21 cellular contexts compared by ENCODE assay signal in genomic region chr17:17060001-17060929, GRCh38. TPM values are rescaled to one million over a fixed set of nuclear protein-coding genes. Genes with fewer than 3 reads are reported as not detected.
A peak's percentile ranks its signal among the peaks of the same experiment; 100 is the strongest.
DNase-seq lines count a peak whose midpoint lies in the region; ATAC-seq, FAIRE-seq and TF ChIP-seq lines count a peak whose summit lies in the region.
"Had no signal": no experiment of that assay in that cellular context is flagged by ENCODE, and none has a peak within 500 bp of the region (broad histone marks: within the 10 kb centered on the region; RNA-seq: fewer than 3 reads in every experiment).

No MANE protein-coding gene starts in this region.

- H3K36me3 ChIP-seq in heart right ventricle (peaks cover 0 to 39% (median 3%) of the 10 kb centered on the region in 9 donors), neuronal stem cell (replicated peaks in 1 of 2; ENCODE audit: control insufficient read depth in 2 of 2, insufficient read depth in 2 of 2, low read length in 2 of 2) (peaks cover 4 to 38% of the 10 kb centered on the region in 2 donors), upper lobe of right lung (peaks cover 11% of the 10 kb centered on the region)

- H2BK120ac ChIP-seq in neuronal stem cell (ENCODE audit: low read depth, low read length), result no peak overlapping the region

- peaks cover 21% of the 10 kb centered on the region for H3K79me1 ChIP-seq in neuronal stem cell (ENCODE audit: low read depth, low read length)

- H3K4me1 Mint-ChIP-seq in WTC11, result peaks cover 9% of the 10 kb centered on the region

- no peaks in the 10 kb centered on the region for H3K9me3 ChIP-seq in heart right ventricle
- no peaks in the 10 kb centered on the region for H3K9me3 ChIP-seq in neuronal stem cell (replicated peaks in 1 of 2; ENCODE audit: control insufficient read depth in 2 of 2, insufficient read depth in 1 of 2, low read depth in 1 of 2, low read length in 2 of 2)
- H3K9me3 ChIP-seq in upper lobe of right lung, result no peaks in the 10 kb centered on the region
- H3K9me3 ChIP-seq: esophagus squamous epithelium, left lung, stomach had no signal

- H2BK15ac ChIP-seq in neuronal stem cell (ENCODE audit: low read length), result no peak overlapping the region

- H3K4me3 Mint-ChIP-seq in WTC11, result no peak overlapping the region
- H3K4me3 Mint-ChIP-seq: activated CD4-positive, alpha-beta T cell treated with anti-CD3 and anti-CD28 coated beads, Interleukin-2, amount 10 ng/mL, durations not matched to agents 7 days and 5 days; CD4-positive, alpha-beta T cell; T-cell had no signal

- H3K27ac Mint-ChIP-seq in WTC11, result peak overlapping the region; percentile 8; the same call in 1 of the 2 replicates
- H3K27ac Mint-ChIP-seq: activated CD4-positive, alpha-beta T cell treated with anti-CD3 and anti-CD28 coated beads, Interleukin-2, amount 10 ng/mL, durations not matched to agents 7 days and 5 days had no signal

- no peak overlapping the region for H3K4ac ChIP-seq in neuronal stem cell (ENCODE audit: low read length)

- POLR2A ChIA-PET in WTC11 (lab: Charles Lee), result no interaction called here

- H4K91ac ChIP-seq in neuronal stem cell (ENCODE audit: low read depth, low read length, poor library complexity), result no peak overlapping the region

- H3K27me3 ChIP-seq in heart right ventricle (no peaks in the 10 kb centered on the region), neuronal stem cell (ENCODE audit: control insufficient read depth in 3 of 3, insufficient read depth in 3 of 3, low read depth in 1 of 3, low read length in 3 of 3) (no peaks in the 10 kb centered on the region), upper lobe of right lung (no peaks in the 10 kb centered on the region)
- H3K27me3 ChIP-seq: esophagus squamous epithelium, left lung, stomach had no signal

- no peak overlapping the region for H2BK12ac ChIP-seq in neuronal stem cell (ENCODE audit: low read length)

- H4K8ac ChIP-seq in neuronal stem cell (ENCODE audit: low read depth, low read length), result no peak overlapping the region

- H3K9me3 Mint-ChIP-seq in WTC11, result no peaks in the 10 kb centered on the region
- H3K9me3 Mint-ChIP-seq: activated CD4-positive, alpha-beta T cell treated with anti-CD3 and anti-CD28 coated beads, Interleukin-2, amount 10 ng/mL, durations not matched to agents 7 days and 5 days; CD4-positive, alpha-beta T cell; T-cell had no signal

- FAIRE-seq in D721Med (lab: Jason Lieb, UNC), result no peak

- H3K18ac ChIP-seq in neuronal stem cell (ENCODE audit: low read length), result no peak overlapping the region

- H3K4me1 ChIP-seq in heart right ventricle (peaks cover 52 to 100% (median 93%) of the 10 kb centered on the region in 9 donors), neuronal stem cell (ENCODE audit: control insufficient read depth in 2 of 2, insufficient read depth in 1 of 2, low read depth in 1 of 2, low read length in 2 of 2) (peaks cover 0 to 11% of the 10 kb centered on the region in 2 donors), upper lobe of right lung (peaks cover 54% of the 10 kb centered on the region)

- H3K36me3 Mint-ChIP-seq in WTC11, result 0 out of 2 replicates have a peak, but pooled peaks cover 3% of the 10 kb centered on the region

- H3K27me3 Mint-ChIP-seq in WTC11 (ENCODE audit: low read depth), result no peaks in the 10 kb centered on the region
- H3K27me3 Mint-ChIP-seq: activated CD4-positive, alpha-beta T cell treated with anti-CD3 and anti-CD28 coated beads, Interleukin-2, amount 10 ng/mL, durations not matched to agents 7 days and 5 days; CD4-positive, alpha-beta T cell; T-cell had no signal

- no peak overlapping the region for H3K23ac ChIP-seq in neuronal stem cell (ENCODE audit: low read depth, low read length, poor library complexity)

- no peak overlapping the region for H3K14ac ChIP-seq in neuronal stem cell (ENCODE audit: low read length)

- no peak overlapping the region for H3K4me2 ChIP-seq in neuronal stem cell (ENCODE audit: insufficient read depth, low read length, poor library complexity, severe bottlenecking)

- no peak overlapping the region for H2AFZ ChIP-seq in neuronal stem cell (ENCODE audit: low read length)

- CTCF ChIA-PET in WTC11 (lab: Charles Lee), result no interaction called here

- intact Hi-C loops in cardiac septum (cut with DNase I), result no loop called here
- intact Hi-C loops in heart right ventricle (cut with DNase I), result no loop called here
- intact Hi-C loops in upper lobe of right lung (cut with DNase I), result no loop called here

- ATAC-seq in heart right ventricle, result no peak
- no peak for ATAC-seq in WTC11
- ATAC-seq in upper lobe of right lung, result no peak
- ATAC-seq in GM21528 (IDR thresholded peaks at IDR 0.05; ENCODE audit: low FRiP score, unreplicated experiment), result no peak
- ATAC-seq: left lung, right cardiac atrium, T-cell had no signal

- WGBS in heart right ventricle, 2 donors, result 80 to 85% methylated on average over 10 of the region's 10 CpGs
- no CpG with 5 or more reads among the region's 10 CpGs for WGBS in neuronal stem cell (ENCODE audit: extremely low coverage in 2 of 2, insufficient read length in 2 of 2, insufficient replicate concordance in 1 of 2), 2 donors

- H3K27ac ChIP-seq in heart right ventricle (peak overlapping the region in 2 of 10 donors; percentile 12 to 51), neuronal stem cell (replicated peaks; ENCODE audit: low read length) (no peak overlapping the region), upper lobe of right lung (no peak overlapping the region)
- H3K27ac ChIP-seq: esophagus squamous epithelium, left lung, stomach had no signal

- no peak overlapping the region for H2AK5ac ChIP-seq in neuronal stem cell (ENCODE audit: low read depth, low read length)

- no peak overlapping the region for H3K4me3 ChIP-seq in heart right ventricle
- peak overlapping the region in 1 of 2 donors; percentile 56 for H3K4me3 ChIP-seq in neuronal stem cell (ENCODE audit: low read length in 2 of 2)
- no peak overlapping the region for H3K4me3 ChIP-seq in upper lobe of right lung
- H3K4me3 ChIP-seq: esophagus squamous epithelium, left lung, stomach had no signal

- H2BK5ac ChIP-seq in neuronal stem cell (ENCODE audit: low read length), result peak overlapping the region; percentile 72

- TF ChIP-seq CTCF in heart right ventricle (IDR thresholded peaks at IDR 0.05) (no peak), WTC11 (IDR thresholded peaks at IDR 0.05) (no peak), upper lobe of right lung (IDR thresholded peaks at IDR 0.05) (no peak), D721Med (IDR thresholded peaks at IDR 0.05; ENCODE audit: insufficient read depth, missing control alignments) (no peak)

- DNase-seq in cardiac septum (ENCODE audit: low spot score), result peak; percentile 38
- no peak for DNase-seq in heart right ventricle
- peak; percentile 6 for DNase-seq in WTC11 (ENCODE audit: low spot score)
- DNase-seq in neuronal stem cell (ENCODE audit: low spot score), result no peak
- DNase-seq in upper lobe of right lung, result peak; percentile 44
- DNase-seq in MV-4-11 (lab: John Stamatoyannopoulos, UW), result no peak
- DNase-seq in D721Med (ENCODE audit: insufficient read length, low spot score), result no peak
- DNase-seq: ACHN; activated CD4-positive, alpha-beta T cell treated with anti-CD3 and anti-CD28 coated beads, Interleukin-2, amount 10 ng/mL, durations not matched to agents 7 days and 5 days; activated gamma-delta T cell treated with Interleukin-2 at 50 U/mL for 16 hours; central memory CD4-positive, alpha-beta T cell; esophagus squamous epithelium; NCI-H2029; NCI-H446 treated with DMSO at 0.1 percent for 48 hours; nucleus accumbens; right cardiac atrium; stomach; T-cell had no signal

- no peak overlapping the region for H3K9ac ChIP-seq in neuronal stem cell (ENCODE audit: low read depth, low read length, poor library complexity)

TF ChIP-seq in WTC11, 78 proteins besides CTCF, POLR2A, EP300 and RAD21 (continues in another document):
- TF ChIP-seq, protein P1, sequence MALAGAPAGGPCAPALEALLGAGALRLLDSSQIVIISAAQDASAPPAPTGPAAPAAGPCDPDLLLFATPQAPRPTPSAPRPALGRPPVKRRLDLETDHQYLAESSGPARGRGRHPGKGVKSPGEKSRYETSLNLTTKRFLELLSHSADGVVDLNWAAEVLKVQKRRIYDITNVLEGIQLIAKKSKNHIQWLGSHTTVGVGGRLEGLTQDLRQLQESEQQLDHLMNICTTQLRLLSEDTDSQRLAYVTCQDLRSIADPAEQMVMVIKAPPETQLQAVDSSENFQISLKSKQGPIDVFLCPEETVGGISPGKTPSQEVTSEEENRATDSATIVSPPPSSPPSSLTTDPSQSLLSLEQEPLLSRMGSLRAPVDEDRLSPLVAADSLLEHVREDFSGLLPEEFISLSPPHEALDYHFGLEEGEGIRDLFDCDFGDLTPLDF (CRISPR knock-in tag; IDR thresholded peaks at IDR 0.05), result no peak
- TF ChIP-seq, protein P2, sequence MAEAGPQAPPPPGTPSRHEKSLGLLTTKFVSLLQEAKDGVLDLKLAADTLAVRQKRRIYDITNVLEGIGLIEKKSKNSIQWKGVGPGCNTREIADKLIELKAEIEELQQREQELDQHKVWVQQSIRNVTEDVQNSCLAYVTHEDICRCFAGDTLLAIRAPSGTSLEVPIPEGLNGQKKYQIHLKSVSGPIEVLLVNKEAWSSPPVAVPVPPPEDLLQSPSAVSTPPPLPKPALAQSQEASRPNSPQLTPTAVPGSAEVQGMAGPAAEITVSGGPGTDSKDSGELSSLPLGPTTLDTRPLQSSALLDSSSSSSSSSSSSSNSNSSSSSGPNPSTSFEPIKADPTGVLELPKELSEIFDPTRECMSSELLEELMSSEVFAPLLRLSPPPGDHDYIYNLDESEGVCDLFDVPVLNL (CRISPR knock-in tag; IDR thresholded peaks at IDR 0.05; ENCODE audit: borderline replicate concordance, low read depth), result no peak
- TF ChIP-seq ELF4 (CRISPR knock-in tag; IDR thresholded peaks at IDR 0.05; ENCODE audit: low read depth), result no peak
- TF ChIP-seq FOXP1 (CRISPR knock-in tag; IDR thresholded peaks at IDR 0.05; ENCODE audit: borderline replicate concordance), result no peak
- TF ChIP-seq KAT7 (CRISPR knock-in tag; IDR thresholded peaks at IDR 0.05; ENCODE audit: borderline replicate concordance), result no peak
- TF ChIP-seq, protein P3, sequence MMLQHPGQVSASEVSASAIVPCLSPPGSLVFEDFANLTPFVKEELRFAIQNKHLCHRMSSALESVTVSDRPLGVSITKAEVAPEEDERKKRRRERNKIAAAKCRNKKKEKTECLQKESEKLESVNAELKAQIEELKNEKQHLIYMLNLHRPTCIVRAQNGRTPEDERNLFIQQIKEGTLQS (CRISPR knock-in tag; conservative IDR thresholded peaks at IDR 0.05), result no peak
- TF ChIP-seq OVOL2 (CRISPR knock-in tag; IDR thresholded peaks at IDR 0.05; ENCODE audit: borderline replicate concordance), result no peak
- TF ChIP-seq CREB1 (CRISPR knock-in tag; IDR thresholded peaks at IDR 0.05), result no peak
- no peak for TF ChIP-seq TEAD4 (CRISPR knock-in tag; IDR thresholded peaks at IDR 0.05)
- no peak for TF ChIP-seq SMAD3 (CRISPR knock-in tag; IDR thresholded peaks at IDR 0.05; ENCODE audit: borderline replicate concordance)

RNA-seq across cellular contexts. Expression of gene MPRIP, which starts 18.0 kb away (rescaled TPM):
- total RNA-seq in cardiac septum, result 554 TPM
- 100 to 1,000 TPM; 252 to 409 (median 329) TPM for total RNA-seq in heart right ventricle
- 100 to 1,000 TPM; 225 to 329 TPM for polyA plus RNA-seq in heart right ventricle
- total RNA-seq in WTC11 (2021), result 127 to 140 TPM (median 136 TPM) in 3 replicates
- polyA plus RNA-seq in neuronal stem cell (2013, experiment 1 of 2), result 67.7 TPM
- 72.4 TPM for polyA plus RNA-seq in neuronal stem cell (2013, experiment 2 of 2)
- 333 TPM for total RNA-seq in upper lobe of right lung

Comparison
In these comparisons a context has a peak if more than half of its experiments do, and no peak if none do; other contexts are left out.
1. DNase-seq: peak in cardiac septum (single experiment), WTC11 (single experiment) and upper lobe of right lung (single experiment); none in heart right ventricle (0 of 2), neuronal stem cell (single experiment), MV-4-11 (single experiment) and D721Med (single experiment).